21 cellular contexts compared by ENCODE assay signal in genomic region chr5:153404747-153405146, GRCh38.
"Had no signal": no experiment of that assay in that cellular context is flagged by ENCODE, and none has a peak within 500 bp of the region (broad histone marks: within the 10 kb centered on the region; RNA-seq: fewer than 3 reads in every experiment).

No MANE protein-coding gene starts in this region.

- H3K27ac ChIP-seq: brain microvascular endothelial cell, colonic mucosa, gastrocnemius medialis, heart left ventricle, tibial nerve, uterus had no signal

- H3K4me1 Mint-ChIP-seq: central memory CD8-positive, alpha-beta T cell; immature natural killer cell had no signal

- H3K27me3 Mint-ChIP-seq: central memory CD8-positive, alpha-beta T cell had no signal

- H3K27me3 ChIP-seq: brain microvascular endothelial cell, colonic mucosa, gastrocnemius medialis, heart left ventricle, tibial nerve, uterus had no signal

- H3K27ac Mint-ChIP-seq: activated T-cell treated with anti-CD3 and anti-CD28 coated beads, Interleukin-2, amount 50 U/mL, for 72 hours; immature natural killer cell; naive thymus-derived CD8-positive, alpha-beta T cell had no signal

- H3K36me3 ChIP-seq: brain microvascular endothelial cell, colonic mucosa, gastrocnemius medialis, heart left ventricle, tibial nerve, uterus had no signal

- H3K36me3 Mint-ChIP-seq: immature natural killer cell; naive thymus-derived CD8-positive, alpha-beta T cell had no signal

- H3K4me3 Mint-ChIP-seq: activated T-cell treated with anti-CD3 and anti-CD28 coated beads, Interleukin-2, amount 50 U/mL, for 72 hours; central memory CD8-positive, alpha-beta T cell; immature natural killer cell; naive thymus-derived CD8-positive, alpha-beta T cell had no signal

- H3K4me1 ChIP-seq: colonic mucosa, gastrocnemius medialis, heart left ventricle, tibial nerve, uterus had no signal

- H3K4me3 ChIP-seq: colonic mucosa, gastrocnemius medialis, heart left ventricle, tibial nerve, uterus had no signal

- H3K9me3 Mint-ChIP-seq: activated T-cell treated with anti-CD3 and anti-CD28 coated beads, Interleukin-2, amount 50 U/mL, for 72 hours; central memory CD8-positive, alpha-beta T cell had no signal

- DNase-seq: activated CD4-positive, alpha-beta T cell treated with anti-CD3 and anti-CD28 coated beads, Interleukin-2, amount 50 U/mL, for 4 hours; activated effector memory CD4-positive, alpha-beta T cell treated with anti-CD3 and anti-CD28 coated beads, Interleukin-2, amount 50 U/mL, for 16 hours; activated naive CD4-positive, alpha-beta T cell treated with anti-CD3 and anti-CD28 coated beads, Interleukin-2, amount 50 U/mL, for 16 hours; activated T-cell treated with anti-CD3 and anti-CD28 coated beads, Interleukin-2, amount 50 U/mL, for 72 hours; aorta; brain microvascular endothelial cell; colonic mucosa; gastrocnemius medialis; heart left ventricle; immature natural killer cell; naive thymus-derived CD8-positive, alpha-beta T cell; nucleus accumbens; stimulated activated CD4-positive, alpha-beta T cell treated with anti-CD3 and anti-CD28 coated beads, Interleukin-12 subunit alpha, Interleukin-12 subunit beta, amount 100 ng/mL, for 4 hours; stimulated activated CD4-positive, alpha-beta T cell treated with anti-CD3 and anti-CD28 coated beads, Interleukin-1b, Interleukin-23, amount 100 ng/mL, for 48 hours; stimulated activated CD8-positive, alpha-beta memory T cell treated with anti-CD3 and anti-CD28 coated beads, Interleukin-4, amount 100 ng/mL, for 48 hours; stimulated activated naive CD4-positive, alpha-beta T cell treated with Interleukin-2 at 50 U/mL for 16 hours; substantia nigra; T1000; uterus had no signal

- H3K9me3 ChIP-seq: colonic mucosa, gastrocnemius medialis, heart left ventricle, tibial nerve, uterus had no signal
